8 cellular contexts compared by ENCODE assay signal in genomic region chr19:44303976-44304568, GRCh38. TPM values are rescaled to one million over a fixed set of nuclear protein-coding genes. Genes with fewer than 3 reads are reported as not detected.
DNase-seq lines count a peak whose midpoint lies in the region; ATAC-seq, FAIRE-seq and TF ChIP-seq lines count a peak whose summit lies in the region.

No MANE protein-coding gene starts in this region.

- TF ChIP-seq CTCF in choroid plexus epithelial cell (conservative IDR thresholded peaks at IDR 0.05; ENCODE audit: low read depth, low read length): no peak
- no peak for TF ChIP-seq CTCF in HepG2 (CRISPR knock-in tag; IDR thresholded peaks at IDR 0.05)

- peaks cover 35% of the 10 kb centered on the region for H3K36me3 Mint-ChIP-seq in stimulated activated naive CD8-positive, alpha-beta T cell treated with anti-CD3 and anti-CD28 coated beads, Interleukin-15, Interleukin-2, amounts not matched to agents 100 ng/mL and 50 ng/mL, for 24 hours (ENCODE audit: low read depth)

- H3K27me3 Mint-ChIP-seq in stimulated activated naive CD8-positive, alpha-beta T cell treated with anti-CD3 and anti-CD28 coated beads, Interleukin-15, Interleukin-2, amounts not matched to agents 100 ng/mL and 50 ng/mL, for 24 hours: peaks cover 5% of the 10 kb centered on the region

- no TSS peak for BruUV-seq in HepG2 (replicated peaks; lab: Mats Ljungman, UMichigan)

- no peak for TF ChIP-seq RAD21 in HepG2 (CRISPR knock-in tag; IDR thresholded peaks at IDR 0.05)

- peak overlapping the region; percentile 83 for H3K4me3 ChIP-seq in choroid plexus epithelial cell (ENCODE audit: low read depth, low read length)
- H3K4me3 ChIP-seq in HepG2 (replicated peaks in 1 of 3; ENCODE audit: insufficient read depth in 1 of 3, low read depth in 2 of 3, low read length in 3 of 3): peak overlapping the region; percentile 74 to 94 (median 88)
- H3K4me3 ChIP-seq in thymus (ENCODE audit: low read length): peak overlapping the region; percentile 96

- H3K4me1 ChIP-seq in HepG2 (ENCODE audit: insufficient read depth, low read length) (peaks cover 17% of the 10 kb centered on the region), thymus (ENCODE audit: control insufficient read depth, insufficient read depth, low read length) (peaks cover 10% of the 10 kb centered on the region)

- in situ Hi-C loops in HepG2 (cut with HindIII; ENCODE audit: extremely low pct_ligation_motif_present, low pct_unique_long_range_greater_than_20kb): no loop called here

- H2AFZ ChIP-seq in HepG2 (ENCODE audit: low read length): peak overlapping the region; percentile 68

- no peak for ATAC-seq in stimulated activated naive CD8-positive, alpha-beta T cell treated with anti-CD3 and anti-CD28 coated beads, Interleukin-15, Interleukin-2, amounts not matched to agents 100 U/mL and 50 U/mL, for 24 hours
- ATAC-seq in HepG2: peak; percentile 69

- H3K9me3 ChIP-seq in HepG2 (ENCODE audit: low read length): no peaks in the 10 kb centered on the region
- H3K9me3 ChIP-seq in thymus (ENCODE audit: control insufficient read depth): no peaks in the 10 kb centered on the region

- no peak for FAIRE-seq in HepG2 (lab: Jason Lieb, UNC)

- no peak for TF ChIP-seq EP300 in HepG2 (IDR thresholded peaks at IDR 0.05; ENCODE audit: low read depth in 2 of 2, low read length in 2 of 2)
- TF ChIP-seq EP300 in HepG2 (CRISPR knock-in tag; IDR thresholded peaks at IDR 0.05; ENCODE audit: borderline replicate concordance): no peak

- no peaks in the 10 kb centered on the region; a peak in 1 of 5 replicates for H3K27me3 ChIP-seq in HepG2 (ENCODE audit: control insufficient read depth in 1 of 2, insufficient read depth in 2 of 2, low read length in 2 of 2)
- H3K27me3 ChIP-seq in thymus (ENCODE audit: control insufficient read depth, insufficient read depth): no peaks in the 10 kb centered on the region

- H3K36me3 ChIP-seq in HepG2 (replicated peaks in 1 of 2; ENCODE audit: control insufficient read depth in 1 of 2, insufficient read depth in 2 of 2, low read length in 2 of 2) (peaks cover 7 to 9% of the 10 kb centered on the region in 2 experiments; a peak in 4 of 5 replicates), thymus (ENCODE audit: control insufficient read depth, insufficient read depth) (peaks cover 16% of the 10 kb centered on the region)

- H3K9me3 Mint-ChIP-seq in stimulated activated naive CD8-positive, alpha-beta T cell treated with anti-CD3 and anti-CD28 coated beads, Interleukin-15, Interleukin-2, amounts not matched to agents 100 ng/mL and 50 ng/mL, for 24 hours: peaks cover 21% of the 10 kb centered on the region

- POLR2A ChIA-PET in HepG2 (lab: Yijun Ruan, JAX): interaction anchor here (1.2 to 1.5 kb wide), 3 partner anchors 44 to 97 kb away, joined by 4 to 7 read pairs (median 6); partner anchors contain the start of genes ZNF227 and ZNF233

- H4K20me1 ChIP-seq in HepG2 (ENCODE audit: insufficient read depth, low read length): no peaks in the 10 kb centered on the region

- peak overlapping the region; percentile 87 for H3K4me2 ChIP-seq in HepG2 (ENCODE audit: low read depth, low read length)

- H3K27ac ChIP-seq in HepG2 (ENCODE audit: extremely low read length, insufficient read depth, low read length) (no peak overlapping the region), thymus (ENCODE audit: low read depth) (no peak overlapping the region)

- DNase-seq in stimulated activated naive CD8-positive, alpha-beta T cell treated with anti-CD3 and anti-CD28 coated beads, Interleukin-15, Interleukin-2, amounts not matched to agents 100 U/mL and 50 U/mL, for 24 hours: no peak
- DNase-seq in OCI-M1 (lab: John Stamatoyannopoulos, UW): peak; percentile 66
- no peak for DNase-seq in choroid plexus epithelial cell (ENCODE audit: low read depth)
- no peak for DNase-seq in HepG2 (ENCODE audit: low spot score)
- DNase-seq in NCI-H2196 (lab: John Stamatoyannopoulos, UW; ENCODE audit: unreplicated experiment): no peak
- no peak for DNase-seq in cortex of kidney (lab: John Stamatoyannopoulos, UW)

- CTCF ChIA-PET in HepG2 (lab: Yijun Ruan, JAX; ENCODE audit: low intra/inter-chr PET ratio, low total read pairs): no interaction called here

- WGBS in HepG2 (ENCODE audit: low lambda C conversion rate): 4% methylated on average over 11 of the region's 11 CpGs
- 11% methylated on average over 11 of the region's 11 CpGs for WGBS in thymus

- no peak for TF ChIP-seq POLR2A in HepG2 (IDR thresholded peaks at IDR 0.05; ENCODE audit: insufficient read depth in 1 of 2, low read depth in 2 of 2, low read length in 2 of 2)

- H3K4me3 Mint-ChIP-seq in stimulated activated naive CD8-positive, alpha-beta T cell treated with anti-CD3 and anti-CD28 coated beads, Interleukin-15, Interleukin-2, amounts not matched to agents 100 ng/mL and 50 ng/mL, for 24 hours: peak overlapping the region; percentile 86

- peaks cover 24% of the 10 kb centered on the region for H3K4me1 Mint-ChIP-seq in stimulated activated naive CD8-positive, alpha-beta T cell treated with anti-CD3 and anti-CD28 coated beads, Interleukin-15, Interleukin-2, amounts not matched to agents 100 ng/mL and 50 ng/mL, for 24 hours (ENCODE audit: low read depth)

- H3K79me2 ChIP-seq in HepG2 (ENCODE audit: insufficient read depth, low read length): no peaks in the 10 kb centered on the region

- H3K9ac ChIP-seq in HepG2 (ENCODE audit: insufficient read depth, low read depth, low read length): peak overlapping the region; percentile 72

- H3K27ac Mint-ChIP-seq in stimulated activated naive CD8-positive, alpha-beta T cell treated with anti-CD3 and anti-CD28 coated beads, Interleukin-15, Interleukin-2, amounts not matched to agents 100 ng/mL and 50 ng/mL, for 24 hours: peak overlapping the region; percentile 76

- intact Hi-C loops in HepG2 (cut with micrococcal nuclease; ENCODE audit: unreplicated experiment): loop anchor here (2.0 to 10.0 kb wide), 2 partner anchors 49 to 99 kb away; no protein-coding TSS in a partner anchor

RNA-seq across cellular contexts. Expression of gene ZNF235, which starts 0.8 kb away (rescaled TPM):
- total RNA-seq in HepG2 (2016; rRNA removed; fragmentation: Illumina TruSeq; extraction: Trizol): 5.5 and 5.9 TPM in 2 replicates
- total RNA-seq in HepG2 (2016; cell fraction: cytosol; rRNA removed; fragmentation: Illumina TruSeq; extraction: Trizol; ENCODE audit: low read depth): 0.79 and 1.3 TPM in 2 replicates
- 6.4 and 7.2 TPM in 2 replicates for total RNA-seq in HepG2 (2016; cell fraction: insoluble cytoplasmic fraction; rRNA removed; fragmentation: Illumina TruSeq; extraction: Trizol)
- total RNA-seq in HepG2 (2016; cell fraction: membrane; rRNA removed; fragmentation: Illumina TruSeq; extraction: Trizol): 3.3 and 3.5 TPM in 2 replicates
- 9.6 and 10.6 TPM in 2 replicates for total RNA-seq in HepG2 (2016; cell fraction: nucleus; rRNA removed; fragmentation: Illumina TruSeq; extraction: Trizol)
- 4.3 and 4.8 TPM in 2 replicates for polyA plus RNA-seq in HepG2 (2011; rRNA removed)
- 1.3 and 3.3 TPM in 2 replicates for polyA plus RNA-seq in HepG2 (2011; cell fraction: cytosol; rRNA removed)
- 4.6 and 6.1 TPM in 2 replicates for polyA plus RNA-seq in HepG2 (2011; cell fraction: nucleus; rRNA removed)
- polyA plus RNA-seq in HepG2 (2012): 3.5 and 3.6 TPM in 2 replicates
- polyA plus RNA-seq in HepG2 (2016; cell fraction: cytosol; fragmentation: Illumina TruSeq; extraction: Trizol; ENCODE audit: low read depth): 0.54 TPM in 2 replicates
- polyA plus RNA-seq in HepG2 (2016; cell fraction: insoluble cytoplasmic fraction; fragmentation: Illumina TruSeq; extraction: Trizol; ENCODE audit: low read depth): 3.8 and 4.5 TPM in 2 replicates
- 1.2 and 1.5 TPM in 2 replicates for polyA plus RNA-seq in HepG2 (2016; cell fraction: membrane; fragmentation: Illumina TruSeq; extraction: Trizol; ENCODE audit: low read depth)
- polyA plus RNA-seq in HepG2 (2016; cell fraction: nucleus; fragmentation: Illumina TruSeq; extraction: Trizol; ENCODE audit: insufficient read depth, low read depth): 9.6 and 10.9 TPM in 2 replicates
- polyA minus RNA-seq in HepG2 (2011; rRNA and poly(A)+ RNA removed; ENCODE audit: low replicate concordance): 3.8 and 5.7 TPM in 2 replicates
- 1.2 and 1.9 TPM in 2 replicates for polyA minus RNA-seq in HepG2 (2011; cell fraction: cytosol; rRNA and poly(A)+ RNA removed)
- 25.9 and 29.5 TPM in 2 replicates for polyA minus RNA-seq in HepG2 (2011; cell fraction: nucleus; rRNA and poly(A)+ RNA removed)
- polyA plus RNA-seq in thymus: 7.7 TPM

RNA-seq across cellular contexts. Expression of gene ZNF233, which starts 44.4 kb away (rescaled TPM):
- total RNA-seq in HepG2 (2016; rRNA removed; fragmentation: Illumina TruSeq; extraction: Trizol): 2.0 and 2.1 TPM in 2 replicates
- 0.53 and 0.81 TPM in 2 replicates for total RNA-seq in HepG2 (2016; cell fraction: cytosol; rRNA removed; fragmentation: Illumina TruSeq; extraction: Trizol; ENCODE audit: low read depth)
- 1.7 and 2.8 TPM in 2 replicates for total RNA-seq in HepG2 (2016; cell fraction: insoluble cytoplasmic fraction; rRNA removed; fragmentation: Illumina TruSeq; extraction: Trizol)
- 0.59 and 0.96 TPM in 2 replicates for total RNA-seq in HepG2 (2016; cell fraction: membrane; rRNA removed; fragmentation: Illumina TruSeq; extraction: Trizol)
- 1.4 and 2.1 TPM in 2 replicates for total RNA-seq in HepG2 (2016; cell fraction: nucleus; rRNA removed; fragmentation: Illumina TruSeq; extraction: Trizol)
- polyA plus RNA-seq in HepG2 (2011; rRNA removed) (0.49 and 0.93 TPM in 2 replicates), thymus (1.7 TPM)
- polyA plus RNA-seq in HepG2 (2011; cell fraction: cytosol; rRNA removed): 0.42 and 0.58 TPM in 2 replicates
- polyA plus RNA-seq in HepG2 (2011; cell fraction: nucleus; rRNA removed): 0.79 and 0.99 TPM in 2 replicates
- polyA plus RNA-seq in HepG2 (2012): 0.61 and 1.1 TPM in 2 replicates
- polyA plus RNA-seq in HepG2 (2016; cell fraction: cytosol; fragmentation: Illumina TruSeq; extraction: Trizol; ENCODE audit: low read depth): 0.09 and 0.17 TPM in 2 replicates
- polyA plus RNA-seq in HepG2 (2016; cell fraction: insoluble cytoplasmic fraction; fragmentation: Illumina TruSeq; extraction: Trizol; ENCODE audit: low read depth): 1.2 and 1.6 TPM in 2 replicates
- polyA plus RNA-seq in HepG2 (2016; cell fraction: membrane; fragmentation: Illumina TruSeq; extraction: Trizol; ENCODE audit: low read depth): 0.16 TPM in 2 replicates
- polyA plus RNA-seq in HepG2 (2016; cell fraction: nucleus; fragmentation: Illumina TruSeq; extraction: Trizol; ENCODE audit: insufficient read depth, low read depth): 1.3 and 1.5 TPM in 2 replicates
- 0.35 and 1.8 TPM in 2 replicates for polyA minus RNA-seq in HepG2 (2011; rRNA and poly(A)+ RNA removed; ENCODE audit: low replicate concordance)
- polyA minus RNA-seq in HepG2 (2011; cell fraction: cytosol; rRNA and poly(A)+ RNA removed): 0.53 and 1.1 TPM in 2 replicates
- polyA minus RNA-seq in HepG2 (2011; cell fraction: nucleus; rRNA and poly(A)+ RNA removed): 2.7 and 4.1 TPM in 2 replicates

RNA-seq across cellular contexts. Expression of gene ZNF112, which starts 52.4 kb away (rescaled TPM):
- total RNA-seq in HepG2 (2016; rRNA removed; fragmentation: Illumina TruSeq; extraction: Trizol): 3.6 and 5.4 TPM in 2 replicates
- total RNA-seq in HepG2 (2016; cell fraction: cytosol; rRNA removed; fragmentation: Illumina TruSeq; extraction: Trizol; ENCODE audit: low read depth): 0.30 and 0.88 TPM in 2 replicates
- 3.7 and 5.6 TPM in 2 replicates for total RNA-seq in HepG2 (2016; cell fraction: insoluble cytoplasmic fraction; rRNA removed; fragmentation: Illumina TruSeq; extraction: Trizol)
- 1.2 and 1.6 TPM in 2 replicates for total RNA-seq in HepG2 (2016; cell fraction: membrane; rRNA removed; fragmentation: Illumina TruSeq; extraction: Trizol)
- total RNA-seq in HepG2 (2016; cell fraction: nucleus; rRNA removed; fragmentation: Illumina TruSeq; extraction: Trizol): 7.1 and 7.5 TPM in 2 replicates
- polyA plus RNA-seq in HepG2 (2011; rRNA removed) (1.8 and 2.1 TPM in 2 replicates), thymus (1.3 TPM)
- 0.35 and 0.86 TPM in 2 replicates for polyA plus RNA-seq in HepG2 (2011; cell fraction: cytosol; rRNA removed)
- 2.9 and 4.6 TPM in 2 replicates for polyA plus RNA-seq in HepG2 (2011; cell fraction: nucleus; rRNA removed)
- polyA plus RNA-seq in HepG2 (2012): 1.9 and 3.0 TPM in 2 replicates
- 0.12 and 0.25 TPM in 2 replicates for polyA plus RNA-seq in HepG2 (2016; cell fraction: cytosol; fragmentation: Illumina TruSeq; extraction: Trizol; ENCODE audit: low read depth)
- polyA plus RNA-seq in HepG2 (2016; cell fraction: insoluble cytoplasmic fraction; fragmentation: Illumina TruSeq; extraction: Trizol; ENCODE audit: low read depth): 2.3 and 2.7 TPM in 2 replicates
- polyA plus RNA-seq in HepG2 (2016; cell fraction: membrane; fragmentation: Illumina TruSeq; extraction: Trizol; ENCODE audit: low read depth): 0.25 and 0.37 TPM in 2 replicates
- 5.2 and 6.6 TPM in 2 replicates for polyA plus RNA-seq in HepG2 (2016; cell fraction: nucleus; fragmentation: Illumina TruSeq; extraction: Trizol; ENCODE audit: insufficient read depth, low read depth)
- polyA minus RNA-seq in HepG2 (2011; rRNA and poly(A)+ RNA removed; ENCODE audit: low replicate concordance): 1.2 and 1.7 TPM in 2 replicates
- polyA minus RNA-seq in HepG2 (2011; cell fraction: cytosol; rRNA and poly(A)+ RNA removed): 1.2 and 1.4 TPM in 2 replicates
- polyA minus RNA-seq in HepG2 (2011; cell fraction: nucleus; rRNA and poly(A)+ RNA removed): 20.2 and 24.5 TPM in 2 replicates
